8 cellular contexts compared by ENCODE assay signal in genomic region chr5:7869474-7870136, GRCh38. TPM values are rescaled to one million over a fixed set of nuclear protein-coding genes. Genes with fewer than 3 reads are reported as not detected.
DNase-seq lines count a peak whose midpoint lies in the region; ATAC-seq and TF ChIP-seq lines count a peak whose summit lies in the region.

No MANE protein-coding gene starts in this region.

- peak overlapping the region; percentile 95 for H3K4me3 ChIP-seq in CD4-positive, CD25-positive, alpha-beta regulatory T cell (ENCODE audit: low read depth, low read length)
- H3K4me3 ChIP-seq in neural progenitor cell = peak overlapping the region; percentile 94

- H3K9me3 ChIP-seq in CD4-positive, CD25-positive, alpha-beta regulatory T cell (ENCODE audit: control insufficient read depth in 2 of 2, low read length in 2 of 2) = no peaks in the 10 kb centered on the region
- H3K9me3 ChIP-seq in neural progenitor cell (ENCODE audit: low read depth) = no peaks in the 10 kb centered on the region

- no peaks in the 10 kb centered on the region for H3K9me3 Mint-ChIP-seq in CD4-positive, CD25-positive, alpha-beta regulatory T cell
- H3K9me3 Mint-ChIP-seq in neural progenitor cell = no peaks in the 10 kb centered on the region

- no peak for TF ChIP-seq POLR2A in erythroblast (IDR thresholded peaks at IDR 0.05; ENCODE audit: low read length)

- H3K9ac ChIP-seq in neural progenitor cell = peak overlapping the region; percentile 73

- H3K27ac ChIP-seq in CD4-positive, CD25-positive, alpha-beta regulatory T cell (ENCODE audit: insufficient read depth, low read length, poor library complexity, severe bottlenecking) = peak overlapping the region; percentile 82
- H3K27ac ChIP-seq in neural progenitor cell = no peak overlapping the region

- peaks cover 78% of the 10 kb centered on the region for H3K79me2 ChIP-seq in neural progenitor cell (ENCODE audit: low read depth)

- no peaks in the 10 kb centered on the region for H3K27me3 ChIP-seq in CD4-positive, CD25-positive, alpha-beta regulatory T cell (ENCODE audit: control insufficient read depth, insufficient read depth, low read length)
- no peaks in the 10 kb centered on the region for H3K27me3 ChIP-seq in neural progenitor cell

- H3K4me1 ChIP-seq in CD4-positive, CD25-positive, alpha-beta regulatory T cell (ENCODE audit: control insufficient read depth, insufficient read depth, low read length, poor library complexity, severe bottlenecking) = peaks cover 63% of the 10 kb centered on the region
- peaks cover 12% of the 10 kb centered on the region for H3K4me1 ChIP-seq in neural progenitor cell

- peaks cover 16% of the 10 kb centered on the region for H3K36me3 ChIP-seq in CD4-positive, CD25-positive, alpha-beta regulatory T cell (ENCODE audit: control insufficient read depth, insufficient read depth, low read length)
- peaks cover 4% of the 10 kb centered on the region for H3K36me3 ChIP-seq in neural progenitor cell

- H3K4me1 Mint-ChIP-seq in CD4-positive, CD25-positive, alpha-beta regulatory T cell = peaks cover 35 to 87% (median 51%) of the 10 kb centered on the region in 4 donors
- peaks cover 19% of the 10 kb centered on the region for H3K4me1 Mint-ChIP-seq in neural progenitor cell

- H3K27me3 Mint-ChIP-seq in CD4-positive, CD25-positive, alpha-beta regulatory T cell = no peaks in the 10 kb centered on the region
- peaks cover 2% of the 10 kb centered on the region for H3K27me3 Mint-ChIP-seq in neural progenitor cell (ENCODE audit: insufficient read depth, low read depth)

- peaks cover 21% of the 10 kb centered on the region for H3K36me3 Mint-ChIP-seq in CD4-positive, CD25-positive, alpha-beta regulatory T cell
- H3K36me3 Mint-ChIP-seq in neural progenitor cell = peaks cover 2% of the 10 kb centered on the region

- H3F3A ChIP-seq in neural progenitor cell (ENCODE audit: low read depth) = no peaks in the 10 kb centered on the region

- no peak for TF ChIP-seq CTCF in neural progenitor cell (IDR thresholded peaks at IDR 0.05)

- peak overlapping the region; percentile 95 for H2AFZ ChIP-seq in neural progenitor cell (replicated peaks)

- peak overlapping the region; percentile 78 to 91 (median 90) for H3K27ac Mint-ChIP-seq in CD4-positive, CD25-positive, alpha-beta regulatory T cell
- H3K27ac Mint-ChIP-seq in neural progenitor cell = no peak overlapping the region

- peak overlapping the region; percentile 95 for H3K4me2 ChIP-seq in neural progenitor cell

- peaks cover 25% of the 10 kb centered on the region for H4K20me1 ChIP-seq in neural progenitor cell (ENCODE audit: low read depth)

- peak in 1 of 3 donors; percentile 56 for DNase-seq in CD4-positive, CD25-positive, alpha-beta regulatory T cell
- DNase-seq in UCSD-AML1 (lab: John Stamatoyannopoulos, UW; ENCODE audit: unreplicated experiment) (peak; percentile 46), erythroblast (lab: John Stamatoyannopoulos, UW) (peak; percentile 47 to 61), neural progenitor cell (ENCODE audit: low spot score) (peak; percentile 11), T1000 (lab: John Stamatoyannopoulos, UW) (no peak), NCI-H1930 (lab: John Stamatoyannopoulos, UW) (no peak)

- H3K4me3 Mint-ChIP-seq in CD4-positive, CD25-positive, alpha-beta regulatory T cell = peak overlapping the region; percentile 95 to 96 (median 95)
- peak overlapping the region; percentile 89 for H3K4me3 Mint-ChIP-seq in neural progenitor cell

- ATAC-seq in CD4-positive, CD25-positive, alpha-beta regulatory T cell (ENCODE audit: low read depth in 2 of 2) = peak; percentile 5 to 13
- peak; percentile 24 for ATAC-seq in GM19328 (IDR thresholded peaks at IDR 0.05; ENCODE audit: unreplicated experiment)
- ATAC-seq in HG03342 (IDR thresholded peaks at IDR 0.05; ENCODE audit: unreplicated experiment) = peak; percentile 25

RNA-seq across cellular contexts. Expression of gene MTRR, which starts 0.7 kb away (rescaled TPM):
- total RNA-seq in CD4-positive, CD25-positive, alpha-beta regulatory T cell = 101 TPM
- 10 to 100 TPM; 39.1 to 73.5 (median 52.9) TPM for polyA plus RNA-seq in CD4-positive, CD25-positive, alpha-beta regulatory T cell
- total RNA-seq in neural progenitor cell (ENCODE audit: low replicate concordance) = 53.5 and 54.5 TPM in 2 replicates

RNA-seq across cellular contexts. Expression of gene FASTKD3, which starts 0.8 kb away (rescaled TPM):
- total RNA-seq in CD4-positive, CD25-positive, alpha-beta regulatory T cell = 7.0 TPM
- polyA plus RNA-seq in CD4-positive, CD25-positive, alpha-beta regulatory T cell = 10 to 100 TPM; 11.5 to 16.8 (median 15.6) TPM
- 25.2 and 32.2 TPM in 2 replicates for total RNA-seq in neural progenitor cell (ENCODE audit: low replicate concordance)

RNA-seq across cellular contexts. Expression of gene CFAP90, which starts 18.7 kb away (rescaled TPM):
- total RNA-seq in CD4-positive, CD25-positive, alpha-beta regulatory T cell = not detected
- polyA plus RNA-seq in CD4-positive, CD25-positive, alpha-beta regulatory T cell = not detected
- total RNA-seq in neural progenitor cell (ENCODE audit: low replicate concordance) = 0.22 TPM in 1 of 2 replicates, not detected in the other

Comparison
In these comparisons a context has a peak if more than half of its experiments do, and no peak if none do; other contexts are left out.
1. DNase-seq: peak in UCSD-AML1 (single experiment), erythroblast (2 of 2) and neural progenitor cell (single experiment); none in T1000 (single experiment) and NCI-H1930 (0 of 2).
2. Peak in every context shown above with its lines, with median percentiles within 50 percentile points of each other: ATAC-seq.